ENCODE assay signal across 18 cellular contexts in the genomic region with DNA sequence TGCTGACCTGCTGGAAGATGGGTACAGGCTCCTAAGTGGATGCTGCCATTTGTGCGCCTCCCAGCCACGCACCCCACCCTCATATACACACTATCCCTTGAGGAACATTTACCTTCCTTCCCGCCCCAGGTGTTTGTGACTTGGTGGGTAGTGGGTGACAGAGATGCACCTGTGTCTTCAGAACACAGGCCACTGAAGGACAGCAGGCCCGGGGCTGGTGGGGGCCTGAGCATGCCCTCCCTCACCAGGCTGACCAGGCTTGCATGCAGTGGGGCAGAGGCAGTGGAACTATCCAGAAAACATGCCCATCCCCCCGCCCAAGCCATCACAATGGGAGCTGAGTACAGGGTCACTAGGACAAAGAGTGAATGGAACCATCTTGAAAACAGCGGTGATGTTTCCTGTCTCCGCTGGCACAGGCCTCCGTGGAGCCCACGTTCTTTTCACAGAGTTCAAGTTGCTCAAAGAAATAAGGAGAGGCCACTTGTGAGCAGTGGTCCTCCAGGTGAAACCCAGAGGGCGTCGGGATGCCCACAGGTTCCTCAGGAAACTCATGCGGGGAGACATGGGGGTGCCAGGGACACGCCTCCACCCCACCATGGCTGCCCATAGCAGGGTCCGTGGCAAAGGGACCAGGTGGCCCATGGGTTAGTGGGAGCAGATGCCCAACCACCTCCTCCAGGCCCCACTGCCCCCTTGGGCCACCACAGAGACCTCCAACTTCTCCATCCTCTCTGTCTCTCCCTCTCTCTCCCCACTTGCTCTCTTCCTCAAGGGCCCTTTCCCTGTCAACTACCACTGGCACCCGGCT.
DNase-seq lines count a peak whose midpoint lies in the region; ATAC-seq and TF ChIP-seq lines count a peak whose summit lies in the region.
"Had no signal": no experiment of that assay in that cellular context is flagged by ENCODE, and none has a peak within 500 bp of the region (broad histone marks: within the 10 kb centered on the region; RNA-seq: fewer than 3 reads in every experiment).

No MANE protein-coding gene starts in this region.

- H3K4me3 Mint-ChIP-seq in activated CD8-positive, alpha-beta T cell treated with anti-CD3 and anti-CD28 coated beads, Interleukin-2, amount 10 ng/mL, durations not matched to agents 7 days and 5 days: no peak overlapping the region
- no peak overlapping the region for H3K4me3 Mint-ChIP-seq in activated CD8-positive, alpha-beta T cell treated with anti-CD3 and anti-CD28 coated beads for 36 hours
- no peak overlapping the region for H3K4me3 Mint-ChIP-seq in activated B cell treated with CpG ODN at 0.5 μM for 24 hours
- peak overlapping the region; percentile 60 for H3K4me3 Mint-ChIP-seq in memory B cell
- H3K4me3 Mint-ChIP-seq: dendritic cell treated with granulocyte-macrophage colony-stimulating factor and Interleukin-4, amounts not matched to agents 40 ng/mL and 50 ng/mL, for 4 days; T-helper 1 cell treated with Interleukin-12 subunit alpha and Interleukin-12 subunit beta and Interleukin-4 antibody, amounts not matched to agents 30 μg/mL and 1 μg/mL, for 36 hours had no signal

- POLR2A ChIA-PET in activated CD8-positive, alpha-beta T cell treated with anti-CD3 and anti-CD28 coated beads, Interleukin-2, amount 10 ng/mL, durations not matched to agents 7 days and 5 days (lab: Charles Lee): no interaction called here
- POLR2A ChIA-PET in activated CD8-positive, alpha-beta T cell treated with anti-CD3 and anti-CD28 coated beads for 36 hours (lab: Charles Lee): no interaction called here
- POLR2A ChIA-PET in activated B cell treated with CpG ODN at 0.5 μM for 24 hours (lab: Charles Lee): no interaction called here

- no peaks in the 10 kb centered on the region for H3K36me3 Mint-ChIP-seq in activated CD8-positive, alpha-beta T cell treated with anti-CD3 and anti-CD28 coated beads, Interleukin-2, amount 10 ng/mL, durations not matched to agents 7 days and 5 days (ENCODE audit: low read depth)
- H3K36me3 Mint-ChIP-seq in activated CD8-positive, alpha-beta T cell treated with anti-CD3 and anti-CD28 coated beads for 36 hours (ENCODE audit: low read depth): no peaks in the 10 kb centered on the region
- H3K36me3 Mint-ChIP-seq in activated B cell treated with CpG ODN at 0.5 μM for 24 hours (ENCODE audit: low read depth): no peaks in the 10 kb centered on the region
- H3K36me3 Mint-ChIP-seq in memory B cell: no peaks in the 10 kb centered on the region

- no peak for TF ChIP-seq POLR2A in GM18505 (IDR thresholded peaks at IDR 0.05; ENCODE audit: borderline replicate concordance, extremely low read depth, insufficient read depth, insufficient read length)

- H3K27me3 Mint-ChIP-seq in activated CD8-positive, alpha-beta T cell treated with anti-CD3 and anti-CD28 coated beads, Interleukin-2, amount 10 ng/mL, durations not matched to agents 7 days and 5 days (ENCODE audit: low read depth): peaks cover 29% of the 10 kb centered on the region
- peaks cover 26% of the 10 kb centered on the region for H3K27me3 Mint-ChIP-seq in activated CD8-positive, alpha-beta T cell treated with anti-CD3 and anti-CD28 coated beads for 36 hours
- H3K27me3 Mint-ChIP-seq in activated B cell treated with CpG ODN at 0.5 μM for 24 hours (peaks cover 12% of the 10 kb centered on the region), memory B cell (peaks cover 10% of the 10 kb centered on the region)

- H3K4me1 Mint-ChIP-seq in activated CD8-positive, alpha-beta T cell treated with anti-CD3 and anti-CD28 coated beads, Interleukin-2, amount 10 ng/mL, durations not matched to agents 7 days and 5 days (ENCODE audit: low read depth): peaks cover 41% of the 10 kb centered on the region
- H3K4me1 Mint-ChIP-seq in activated CD8-positive, alpha-beta T cell treated with anti-CD3 and anti-CD28 coated beads for 36 hours (ENCODE audit: low read depth): peaks cover 21% of the 10 kb centered on the region
- H3K4me1 Mint-ChIP-seq in activated B cell treated with CpG ODN at 0.5 μM for 24 hours (peaks cover 27% of the 10 kb centered on the region), memory B cell (peaks cover 28% of the 10 kb centered on the region)

- no peak for TF ChIP-seq CTCF in activated CD8-positive, alpha-beta T cell treated with anti-CD3 and anti-CD28 coated beads for 36 hours (IDR thresholded peaks at IDR 0.05)
- no peak for TF ChIP-seq CTCF in activated B cell treated with CpG ODN at 0.5 μM for 24 hours (IDR thresholded peaks at IDR 0.05)

- DNase-seq in activated CD8-positive, alpha-beta T cell treated with anti-CD3 and anti-CD28 coated beads, Interleukin-2, amount 10 ng/mL, durations not matched to agents 7 days and 5 days: peak; percentile 18
- no peak for DNase-seq in activated CD8-positive, alpha-beta T cell treated with anti-CD3 and anti-CD28 coated beads for 36 hours
- no peak for DNase-seq in activated B cell treated with CpG ODN at 0.5 μM for 24 hours
- no peak for DNase-seq in memory B cell (ENCODE audit: low spot score in 2 of 2)
- peak; percentile 40 for DNase-seq in ureter (ENCODE audit: low spot score)
- no peak for DNase-seq in NCI-H1092 (lab: John Stamatoyannopoulos, UW)
- no peak for DNase-seq in NCI-H82 treated with DMSO at 0.1 percent for 48 hours (lab: John Stamatoyannopoulos, UW; ENCODE audit: unreplicated experiment)
- DNase-seq: activated naive CD4-positive, alpha-beta T cell; DMS 273 treated with DMSO at 0.1 percent for 48 hours; left lung; NCI-H1694 treated with DMSO at 0.1 percent for 48 hours; NCI-H510A; SIG-M5 had no signal

- intact Hi-C loops in activated CD8-positive, alpha-beta T cell treated with anti-CD3 and anti-CD28 coated beads for 36 hours (cut with micrococcal nuclease): loop anchor here (10.0 kb wide), 1 partner anchor 87 kb away; the partner anchor contains the start of gene MALT1
- intact Hi-C loops in activated B cell treated with CpG ODN at 0.5 μM for 24 hours (cut with micrococcal nuclease): loop anchor here (5.0 to 10.0 kb wide), 8 partner anchors 50 to 720 kb away; partner anchors contain the start of genes MALT1 and NEDD4L

- CTCF ChIA-PET in activated CD8-positive, alpha-beta T cell treated with anti-CD3 and anti-CD28 coated beads, Interleukin-2, amount 10 ng/mL, durations not matched to agents 7 days and 5 days (lab: Charles Lee): interaction anchor here (1.1 to 13.2 kb wide), 11 partner anchors 8 to 361 kb away, joined by 3 to 415 read pairs (median 16); no protein-coding TSS in a partner anchor
- CTCF ChIA-PET in activated CD8-positive, alpha-beta T cell treated with anti-CD3 and anti-CD28 coated beads for 36 hours (lab: Charles Lee): interaction anchor here (0.6 to 9.2 kb wide), 9 partner anchors 10 to 308 kb away, joined by 3 to 405 read pairs (median 22); no protein-coding TSS in a partner anchor
- CTCF ChIA-PET in activated B cell treated with CpG ODN at 0.5 μM for 24 hours (lab: Charles Lee): interaction anchor here (4.0 to 8.5 kb wide), 2 partner anchors 232 to 268 kb away, joined by 36 to 295 read pairs; no protein-coding TSS in a partner anchor

- peak overlapping the region; percentile 12 for H3K27ac Mint-ChIP-seq in activated CD8-positive, alpha-beta T cell treated with anti-CD3 and anti-CD28 coated beads, Interleukin-2, amount 10 ng/mL, durations not matched to agents 7 days and 5 days
- H3K27ac Mint-ChIP-seq in activated CD8-positive, alpha-beta T cell treated with anti-CD3 and anti-CD28 coated beads for 36 hours: no peak overlapping the region
- H3K27ac Mint-ChIP-seq in activated B cell treated with CpG ODN at 0.5 μM for 24 hours (peak overlapping the region; percentile 18), memory B cell (no peak overlapping the region)
- H3K27ac Mint-ChIP-seq: dendritic cell treated with granulocyte-macrophage colony-stimulating factor and Interleukin-4, amounts not matched to agents 40 ng/mL and 50 ng/mL, for 4 days; T-helper 1 cell treated with Interleukin-12 subunit alpha and Interleukin-12 subunit beta and Interleukin-4 antibody, amounts not matched to agents 30 μg/mL and 1 μg/mL, for 36 hours had no signal

- H3K9me3 Mint-ChIP-seq in activated CD8-positive, alpha-beta T cell treated with anti-CD3 and anti-CD28 coated beads, Interleukin-2, amount 10 ng/mL, durations not matched to agents 7 days and 5 days (ENCODE audit: insufficient read depth): no peaks in the 10 kb centered on the region
- H3K9me3 Mint-ChIP-seq in activated CD8-positive, alpha-beta T cell treated with anti-CD3 and anti-CD28 coated beads for 36 hours: no peaks in the 10 kb centered on the region
- H3K9me3 Mint-ChIP-seq in activated B cell treated with CpG ODN at 0.5 μM for 24 hours (no peaks in the 10 kb centered on the region), memory B cell (no peaks in the 10 kb centered on the region)
- H3K9me3 Mint-ChIP-seq: dendritic cell treated with granulocyte-macrophage colony-stimulating factor and Interleukin-4, amounts not matched to agents 40 ng/mL and 50 ng/mL, for 4 days; T-helper 1 cell treated with Interleukin-12 subunit alpha and Interleukin-12 subunit beta and Interleukin-4 antibody, amounts not matched to agents 30 μg/mL and 1 μg/mL, for 36 hours had no signal

- no peak for ATAC-seq in activated CD8-positive, alpha-beta T cell treated with anti-CD3 and anti-CD28 coated beads, Interleukin-2, amount 10 ng/mL, durations not matched to agents 7 days and 5 days
- no peak for ATAC-seq in activated CD8-positive, alpha-beta T cell treated with anti-CD3 and anti-CD28 coated beads for 36 hours
- ATAC-seq in activated B cell treated with CpG ODN at 0.5 μM for 24 hours (ENCODE audit: low read depth) (no peak), memory B cell (ENCODE audit: low read depth) (no peak), GM18505 (IDR thresholded peaks at IDR 0.05; ENCODE audit: unreplicated experiment) (no peak)
- ATAC-seq: gastroesophageal sphincter, HCT116, left lung had no signal

Comparison
In these comparisons a context has a peak if more than half of its experiments do, and no peak if none do; other contexts are left out.
1. DNase-seq: peak in activated CD8-positive, alpha-beta T cell treated with anti-CD3 and anti-CD28 coated beads, Interleukin-2, amount 10 ng/mL, durations not matched to agents 7 days and 5 days (single experiment) and ureter (single experiment); none in activated CD8-positive, alpha-beta T cell treated with anti-CD3 and anti-CD28 coated beads for 36 hours (single experiment), activated B cell treated with CpG ODN at 0.5 μM for 24 hours (single experiment), memory B cell (0 of 2), NCI-H1092 (single experiment) and NCI-H82 treated with DMSO at 0.1 percent for 48 hours (single experiment).
2. H3K27ac Mint-ChIP-seq: peak in activated CD8-positive, alpha-beta T cell treated with anti-CD3 and anti-CD28 coated beads, Interleukin-2, amount 10 ng/mL, durations not matched to agents 7 days and 5 days (single experiment) and activated B cell treated with CpG ODN at 0.5 μM for 24 hours (single experiment); none in activated CD8-positive, alpha-beta T cell treated with anti-CD3 and anti-CD28 coated beads for 36 hours (single experiment) and memory B cell (single experiment).